Comparison of ENCODE assay signal across 9 cellular contexts in genomic region chr22:19715286-19715939, GRCh38. TPM values are rescaled to one million over a fixed set of nuclear protein-coding genes. Genes with fewer than 3 reads are reported as not detected.
A peak's percentile ranks its signal among the peaks of the same experiment; 100 is the strongest.
DNase-seq lines count a peak whose midpoint lies in the region; ATAC-seq, FAIRE-seq and TF ChIP-seq lines count a peak whose summit lies in the region.
"Had no signal": no experiment of that assay in that cellular context is flagged by ENCODE, and none has a peak within 500 bp of the region (broad histone marks: within the 10 kb centered on the region; RNA-seq: fewer than 3 reads in every experiment).

No MANE protein-coding gene starts in this region.

- H3K4me1 Mint-ChIP-seq in GM23338 (peaks cover 8% of the 10 kb centered on the region), activated B cell treated with CpG ODN at 0.5 μM for 24 hours (peaks cover 11% of the 10 kb centered on the region)

- peak overlapping the region; percentile 83 for H3K4me2 ChIP-seq in GM23338

- H3K27ac ChIP-seq in GM23338 (ENCODE audit: low read depth), result no peak overlapping the region
- no peak overlapping the region for H3K27ac ChIP-seq in cardiac muscle cell

- no peak for TF ChIP-seq CTCF in GM23338 (conservative IDR thresholded peaks at IDR 0.05; ENCODE audit: low read depth in 2 of 2)
- no peak for TF ChIP-seq CTCF in activated B cell treated with CpG ODN at 0.5 μM for 24 hours (IDR thresholded peaks at IDR 0.05)
- no peak for TF ChIP-seq CTCF in cardiac muscle cell (IDR thresholded peaks at IDR 0.05; ENCODE audit: low read depth, low read length)

- no peaks in the 10 kb centered on the region for H3K9me3 ChIP-seq in cardiac muscle cell (ENCODE audit: low read depth)

- no peaks in the 10 kb centered on the region for H3K9me2 ChIP-seq in GM23338 (ENCODE audit: insufficient read depth)

- peak overlapping the region; percentile 61 for H3K4me3 ChIP-seq in GM23338
- H3K4me3 ChIP-seq in cardiac muscle cell, result peak overlapping the region; percentile 56
- peak overlapping the region; percentile 71 for H3K4me3 ChIP-seq in skeletal muscle cell (ENCODE audit: low read depth, low read length)

- CTCF ChIA-PET in activated B cell treated with CpG ODN at 0.5 μM for 24 hours (lab: Charles Lee), result no interaction called here

- POLR2A ChIA-PET in activated B cell treated with CpG ODN at 0.5 μM for 24 hours (lab: Charles Lee), result no interaction called here

- no peak overlapping the region for H2AFZ ChIP-seq in GM23338

- ATAC-seq in GM23338 (no peak), activated B cell treated with CpG ODN at 0.5 μM for 24 hours (ENCODE audit: low read depth) (no peak)

- peaks cover 70% of the 10 kb centered on the region for H3K27me3 ChIP-seq in GM23338 (ENCODE audit: insufficient read depth)
- peaks cover 47% of the 10 kb centered on the region for H3K27me3 ChIP-seq in cardiac muscle cell

- FAIRE-seq in frontal cortex (lab: Jason Lieb, UNC), result no peak

- H3K9me3 Mint-ChIP-seq in GM23338 (no peaks in the 10 kb centered on the region; the same call in 2 of the 3 replicates), activated B cell treated with CpG ODN at 0.5 μM for 24 hours (no peaks in the 10 kb centered on the region)

- no peaks in the 10 kb centered on the region for H3K79me2 ChIP-seq in GM23338 (replicated peaks; ENCODE audit: insufficient read depth)

- H3K36me3 Mint-ChIP-seq in GM23338 (ENCODE audit: low read depth), result peaks cover 7% of the 10 kb centered on the region; the same call in 2 of the 3 replicates
- no peaks in the 10 kb centered on the region for H3K36me3 Mint-ChIP-seq in activated B cell treated with CpG ODN at 0.5 μM for 24 hours (ENCODE audit: low read depth)

- H3K36me3 ChIP-seq in GM23338 (ENCODE audit: insufficient read depth) (no peaks in the 10 kb centered on the region), cardiac muscle cell (no peaks in the 10 kb centered on the region)

- intact Hi-C loops in activated B cell treated with CpG ODN at 0.5 μM for 24 hours (cut with micrococcal nuclease), result loop anchor here (5.0 kb wide), 1 partner anchor 238 kb away; the partner anchor contains the start of genes CDC45 and UFD1

- H3K27me3 Mint-ChIP-seq in GM23338 (ENCODE audit: insufficient read depth, low read depth, poor library complexity) (peaks cover 49% of the 10 kb centered on the region), activated B cell treated with CpG ODN at 0.5 μM for 24 hours (peaks cover 30% of the 10 kb centered on the region)

- H3F3A ChIP-seq in GM23338 (replicated peaks; ENCODE audit: low read depth), result no peaks in the 10 kb centered on the region

- H4K20me1 ChIP-seq in GM23338 (replicated peaks; ENCODE audit: insufficient read depth), result no peaks in the 10 kb centered on the region; the same call in 1 of the 2 replicates

- peaks cover 4% of the 10 kb centered on the region; the same call in 1 of the 2 replicates for H3K4me1 ChIP-seq in GM23338 (ENCODE audit: insufficient read depth)
- peaks cover 9% of the 10 kb centered on the region for H3K4me1 ChIP-seq in cardiac muscle cell (ENCODE audit: low read depth)

- DNase-seq in GM23338 (ENCODE audit: low spot score), result no peak
- no peak for DNase-seq in activated B cell treated with CpG ODN at 0.5 μM for 24 hours
- DNase-seq in cardiac muscle cell (ENCODE audit: low read depth in 1 of 2, low spot score in 1 of 2), result no peak
- DNase-seq in skeletal muscle cell (ENCODE audit: low read depth), result no peak
- no peak for DNase-seq in NCI-H2107 treated with DMSO at 0.1 percent for 48 hours (lab: John Stamatoyannopoulos, UW; ENCODE audit: unreplicated experiment)
- DNase-seq in NCI-H187 treated with DMSO at 0.1 percent for 48 hours (lab: John Stamatoyannopoulos, UW), result no peak
- no peak for DNase-seq in DMS 273 treated with DMSO at 0.1 percent for 48 hours (lab: John Stamatoyannopoulos, UW)
- no peak for DNase-seq in frontal cortex (ENCODE audit: low spot score in 2 of 2)
- DNase-seq: activated CD4-positive, alpha-beta T cell treated with anti-CD3 and anti-CD28 coated beads, Interleukin-2, amount 50 U/mL, for 4 hours had no signal

- peak overlapping the region; percentile 60; the same call in 2 of the 3 replicates for H3K4me3 Mint-ChIP-seq in GM23338
- peak overlapping the region; percentile 68 for H3K4me3 Mint-ChIP-seq in activated B cell treated with CpG ODN at 0.5 μM for 24 hours

- no peak overlapping the region for H3K27ac Mint-ChIP-seq in GM23338
- no peak overlapping the region for H3K27ac Mint-ChIP-seq in activated B cell treated with CpG ODN at 0.5 μM for 24 hours

TF ChIP-seq in GM23338, 12 proteins besides CTCF, POLR2A, EP300 and RAD21 (continues in another document):
- TF ChIP-seq CREB1 (CRISPR knock-in tag; IDR thresholded peaks at IDR 0.05; ENCODE audit: low read depth) (no peak), EZH2 (IDR thresholded peaks at IDR 0.05; ENCODE audit: low read depth, unreplicated experiment) (no peak), JUNB (IDR thresholded peaks at IDR 0.05; ENCODE audit: unreplicated experiment) (no peak), POLR2AphosphoS5 (IDR thresholded peaks at IDR 0.05; ENCODE audit: low read depth) (no peak), ZNF331 (CRISPR knock-in tag; IDR thresholded peaks at IDR 0.05; ENCODE audit: low read depth) (no peak)
- TF ChIP-seq, protein P1, sequence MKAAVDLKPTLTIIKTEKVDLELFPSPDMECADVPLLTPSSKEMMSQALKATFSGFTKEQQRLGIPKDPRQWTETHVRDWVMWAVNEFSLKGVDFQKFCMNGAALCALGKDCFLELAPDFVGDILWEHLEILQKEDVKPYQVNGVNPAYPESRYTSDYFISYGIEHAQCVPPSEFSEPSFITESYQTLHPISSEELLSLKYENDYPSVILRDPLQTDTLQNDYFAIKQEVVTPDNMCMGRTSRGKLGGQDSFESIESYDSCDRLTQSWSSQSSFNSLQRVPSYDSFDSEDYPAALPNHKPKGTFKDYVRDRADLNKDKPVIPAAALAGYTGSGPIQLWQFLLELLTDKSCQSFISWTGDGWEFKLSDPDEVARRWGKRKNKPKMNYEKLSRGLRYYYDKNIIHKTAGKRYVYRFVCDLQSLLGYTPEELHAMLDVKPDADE (IDR thresholded peaks at IDR 0.05), result no peak

RNA-seq across cellular contexts. Expression of gene SEPTIN5, which starts 1.1 kb away (rescaled TPM):
- 7.7 and 17.2 TPM in 2 replicates for total RNA-seq in GM23338 (2014; rRNA removed; shearing (Covaris generic))
- polyA plus RNA-seq in GM23338 (2016; fragmentation: Nextera tagmentation; extraction: Ambion mirVana) (4.3 and 5.6 TPM in 2 replicates), cardiac muscle cell (129 and 260 TPM in 2 replicates)
- total RNA-seq in activated B cell treated with CpG ODN at 0.5 μM for 24 hours (not detected in 2 replicates), cardiac muscle cell (165 and 303 TPM in 2 replicates), frontal cortex (132 TPM)

RNA-seq across cellular contexts. Expression of gene GP1BB, which starts 7.9 kb away (rescaled TPM):
- total RNA-seq in GM23338 (2014; rRNA removed; shearing (Covaris generic)), result 1.3 TPM in 1 of 2 replicates, not detected in the other
- 0.53 and 1.1 TPM in 2 replicates for polyA plus RNA-seq in GM23338 (2016; fragmentation: Nextera tagmentation; extraction: Ambion mirVana)
- total RNA-seq in activated B cell treated with CpG ODN at 0.5 μM for 24 hours, result not detected in 2 replicates
- 89.4 and 100 TPM in 2 replicates for total RNA-seq in cardiac muscle cell
- polyA plus RNA-seq in cardiac muscle cell, result 80.9 and 83.2 TPM in 2 replicates
- 24.1 TPM for total RNA-seq in frontal cortex

RNA-seq across cellular contexts. Expression of gene TBX1, which starts 45.2 kb away (rescaled TPM):
- 0.23 and 0.66 TPM in 2 replicates for total RNA-seq in GM23338 (2014; rRNA removed; shearing (Covaris generic))
- polyA plus RNA-seq in GM23338 (2016; fragmentation: Nextera tagmentation; extraction: Ambion mirVana) (0.19 TPM in 2 replicates), cardiac muscle cell (0.71 and 0.84 TPM in 2 replicates)
- total RNA-seq in activated B cell treated with CpG ODN at 0.5 μM for 24 hours (not detected in 2 replicates), cardiac muscle cell (0.12 and 0.35 TPM in 2 replicates), frontal cortex (not detected)

Comparison
In these comparisons a context has a peak if more than half of its experiments do, and no peak if none do; other contexts are left out.
1. RNA of gene GP1BB, which starts 7.9 kb away (total RNA-seq): 89.4 to 100 TPM in cardiac muscle cell and 24.1 TPM in frontal cortex (single experiment); 1.3 TPM in GM23338 and not detected in activated B cell treated with CpG ODN at 0.5 μM for 24 hours; every median in the first group is over 10 times any median in the second.
2. Peak in every context shown above with its lines, with median percentiles within 50 percentile points of each other: H3K4me3 ChIP-seq.